ENCODE assay signal across 13 cellular contexts in genomic region chr6:96014846-96015245, GRCh38. TPM values are rescaled to one million over a fixed set of nuclear protein-coding genes. Genes with fewer than 3 reads are reported as not detected.
DNase-seq lines count a peak whose midpoint lies in the region; ATAC-seq and TF ChIP-seq lines count a peak whose summit lies in the region.
"Had no signal": no experiment of that assay in that cellular context is flagged by ENCODE, and none has a peak within 500 bp of the region (broad histone marks: within the 10 kb centered on the region; RNA-seq: fewer than 3 reads in every experiment).

No MANE protein-coding gene starts in this region.

- H3K36me3 ChIP-seq in H7 (replicated peaks; ENCODE audit: control insufficient read depth, insufficient read depth, low read length): no peaks in the 10 kb centered on the region
- H3K36me3 ChIP-seq in neuronal stem cell (replicated peaks in 1 of 2; ENCODE audit: control insufficient read depth in 2 of 2, insufficient read depth in 2 of 2, low read length in 2 of 2): no peaks in the 10 kb centered on the region

- H3K4me3 Mint-ChIP-seq in activated CD4-positive, alpha-beta memory T cell treated with anti-CD3 and anti-CD28 coated beads, Interleukin-2, amount 10 ng/mL, durations not matched to agents 7 days and 5 days: no peak overlapping the region
- H3K4me3 Mint-ChIP-seq: activated naive CD8-positive, alpha-beta T cell; stimulated activated naive CD8-positive, alpha-beta T cell treated with anti-CD3 and anti-CD28 coated beads, Interleukin-15, Interleukin-2, amounts not matched to agents 100 ng/mL and 50 ng/mL, for 24 hours had no signal

- H3K4me1 ChIP-seq in neuronal stem cell (ENCODE audit: control insufficient read depth in 2 of 2, insufficient read depth in 1 of 2, low read depth in 1 of 2, low read length in 2 of 2): peaks cover 0 to 3% of the 10 kb centered on the region in 2 donors

- H3K9me3 ChIP-seq in neuronal stem cell (replicated peaks in 1 of 2; ENCODE audit: control insufficient read depth in 2 of 2, insufficient read depth in 1 of 2, low read depth in 1 of 2, low read length in 2 of 2): no peaks in the 10 kb centered on the region

- no peak overlapping the region for H2AK5ac ChIP-seq in neuronal stem cell (ENCODE audit: low read depth, low read length)

- no peak overlapping the region for H2BK120ac ChIP-seq in neuronal stem cell (ENCODE audit: low read depth, low read length)

- CTCF ChIA-PET in activated CD4-positive, alpha-beta memory T cell treated with anti-CD3 and anti-CD28 coated beads, Interleukin-2, amount 10 ng/mL, durations not matched to agents 7 days and 5 days (lab: Charles Lee): no interaction called here

- POLR2A ChIA-PET in activated CD4-positive, alpha-beta memory T cell treated with anti-CD3 and anti-CD28 coated beads, Interleukin-2, amount 10 ng/mL, durations not matched to agents 7 days and 5 days (lab: Charles Lee): no interaction called here

- peak overlapping the region; percentile 88 for H2AFZ ChIP-seq in neuronal stem cell (ENCODE audit: low read length)
- H2AFZ ChIP-seq: GM23248 had no signal

- H3K18ac ChIP-seq in neuronal stem cell (ENCODE audit: low read length): no peak overlapping the region

- WGBS in neuronal stem cell (ENCODE audit: extremely low coverage in 2 of 2, insufficient read length in 2 of 2, insufficient replicate concordance in 1 of 2), 2 donors: no CpG with 5 or more reads among the region's 11 CpGs

- H2BK5ac ChIP-seq in neuronal stem cell (ENCODE audit: low read length): no peak overlapping the region

- no peak overlapping the region for H4K8ac ChIP-seq in neuronal stem cell (ENCODE audit: low read depth, low read length)

- H3K4me2 ChIP-seq in neuronal stem cell (ENCODE audit: insufficient read depth, low read length, poor library complexity, severe bottlenecking): peak overlapping the region; percentile 80

- DNase-seq in H7 (no peak), NCI-H524 (lab: John Stamatoyannopoulos, UW) (peak; percentile 18 to 48), epithelial cell of proximal tubule (ENCODE audit: low read depth) (no peak), neuronal stem cell (ENCODE audit: low spot score) (no peak)
- no peak for DNase-seq in activated CD4-positive, alpha-beta memory T cell treated with anti-CD3 and anti-CD28 coated beads, Interleukin-2, amount 10 ng/mL, durations not matched to agents 7 days and 5 days
- DNase-seq in activated CD4-positive, alpha-beta T cell treated with anti-CD3 and anti-CD28 coated beads for 4 hours: no peak
- DNase-seq: GM23248, T-helper 9 cell had no signal

- no peaks in the 10 kb centered on the region for H3K9me3 Mint-ChIP-seq in activated CD4-positive, alpha-beta memory T cell treated with anti-CD3 and anti-CD28 coated beads, Interleukin-2, amount 10 ng/mL, durations not matched to agents 7 days and 5 days
- H3K9me3 Mint-ChIP-seq: stimulated activated naive CD8-positive, alpha-beta T cell treated with anti-CD3 and anti-CD28 coated beads, Interleukin-15, Interleukin-2, amounts not matched to agents 100 ng/mL and 50 ng/mL, for 24 hours had no signal

- TF ChIP-seq CTCF in epithelial cell of proximal tubule (conservative IDR thresholded peaks at IDR 0.05; ENCODE audit: low read depth, low read length): no peak

- peaks cover 1% of the 10 kb centered on the region for H3K79me1 ChIP-seq in neuronal stem cell (ENCODE audit: low read depth, low read length)

- no peak overlapping the region for H3K23ac ChIP-seq in neuronal stem cell (ENCODE audit: low read depth, low read length, poor library complexity)

- H3K27ac Mint-ChIP-seq in activated CD4-positive, alpha-beta memory T cell treated with anti-CD3 and anti-CD28 coated beads, Interleukin-2, amount 10 ng/mL, durations not matched to agents 7 days and 5 days: no peak overlapping the region
- H3K27ac Mint-ChIP-seq: activated naive CD8-positive, alpha-beta T cell; stimulated activated naive CD8-positive, alpha-beta T cell treated with anti-CD3 and anti-CD28 coated beads, Interleukin-15, Interleukin-2, amounts not matched to agents 100 ng/mL and 50 ng/mL, for 24 hours had no signal

- H3K9ac ChIP-seq in neuronal stem cell (ENCODE audit: low read depth, low read length, poor library complexity): no peak overlapping the region
- H3K9ac ChIP-seq: GM23248 had no signal

- H2BK12ac ChIP-seq in neuronal stem cell (ENCODE audit: low read length): no peak overlapping the region

- no peaks in the 10 kb centered on the region for H3K36me3 Mint-ChIP-seq in activated CD4-positive, alpha-beta memory T cell treated with anti-CD3 and anti-CD28 coated beads, Interleukin-2, amount 10 ng/mL, durations not matched to agents 7 days and 5 days (ENCODE audit: low read depth)
- H3K36me3 Mint-ChIP-seq: activated naive CD8-positive, alpha-beta T cell had no signal

- H4K91ac ChIP-seq in neuronal stem cell (ENCODE audit: low read depth, low read length, poor library complexity): no peak overlapping the region

- H3K27me3 Mint-ChIP-seq in activated CD4-positive, alpha-beta memory T cell treated with anti-CD3 and anti-CD28 coated beads, Interleukin-2, amount 10 ng/mL, durations not matched to agents 7 days and 5 days: peaks cover 23% of the 10 kb centered on the region

- no peak for ATAC-seq in HG03460 (IDR thresholded peaks at IDR 0.05; ENCODE audit: unreplicated experiment)

- peak overlapping the region; percentile 89 for H3K27ac ChIP-seq in neuronal stem cell (replicated peaks; ENCODE audit: low read length)
- H3K27ac ChIP-seq: GM23248 had no signal

- peak overlapping the region; percentile 64 for H3K4me3 ChIP-seq in H7 (ENCODE audit: insufficient read depth, low read depth, low read length)
- H3K4me3 ChIP-seq in epithelial cell of proximal tubule (ENCODE audit: low read depth, low read length): peak overlapping the region; percentile 37
- H3K4me3 ChIP-seq in neuronal stem cell (ENCODE audit: low read length in 2 of 2): peak overlapping the region; percentile 52 to 83
- H3K4me3 ChIP-seq: GM23248 had no signal

- no peak overlapping the region for H2BK15ac ChIP-seq in neuronal stem cell (ENCODE audit: low read length)

- no peaks in the 10 kb centered on the region for H3K4me1 Mint-ChIP-seq in activated CD4-positive, alpha-beta memory T cell treated with anti-CD3 and anti-CD28 coated beads, Interleukin-2, amount 10 ng/mL, durations not matched to agents 7 days and 5 days

- no peak overlapping the region for H3K4ac ChIP-seq in neuronal stem cell (ENCODE audit: low read length)

- no peak overlapping the region for H3K14ac ChIP-seq in neuronal stem cell (ENCODE audit: low read length)

- H3K27me3 ChIP-seq in H7 (ENCODE audit: control insufficient read depth, insufficient read depth, low read length) (peaks cover 24% of the 10 kb centered on the region), neuronal stem cell (ENCODE audit: control insufficient read depth in 3 of 3, insufficient read depth in 3 of 3, low read depth in 1 of 3, low read length in 3 of 3) (peaks cover 0 to 26% (median 0%) of the 10 kb centered on the region in 3 experiments)

RNA-seq across cellular contexts. Expression of gene FUT9, which starts 0.9 kb away (rescaled TPM):
- 0.18 and 0.28 TPM in 2 replicates for total RNA-seq in H7 (2014; rRNA removed; shearing (Covaris generic))
- total RNA-seq in epithelial cell of proximal tubule: 0.46 and 0.58 TPM in 2 replicates
- 3.4 TPM for polyA plus RNA-seq in neuronal stem cell (2013, experiment 1 of 2)
- 3.5 TPM for polyA plus RNA-seq in neuronal stem cell (2013, experiment 2 of 2)
- total RNA-seq in activated CD4-positive, alpha-beta memory T cell treated with anti-CD3 and anti-CD28 coated beads, Interleukin-2, amount 10 ng/mL, durations not matched to agents 7 days and 5 days: not detected
- total RNA-seq: fibroblast of villous mesenchyme, GM23248, liver had no signal
- polyA plus RNA-seq: GM23248, liver had no signal

Comparison
In these comparisons a context has a peak if more than half of its experiments do, and no peak if none do; other contexts are left out.
1. DNase-seq: peak in NCI-H524 (2 of 2); none in H7 (single experiment), epithelial cell of proximal tubule (single experiment), neuronal stem cell (single experiment), activated CD4-positive, alpha-beta memory T cell treated with anti-CD3 and anti-CD28 coated beads, Interleukin-2, amount 10 ng/mL, durations not matched to agents 7 days and 5 days (single experiment) and activated CD4-positive, alpha-beta T cell treated with anti-CD3 and anti-CD28 coated beads for 4 hours (0 of 2).
2. Peak in every context shown above with its lines, with median percentiles within 50 percentile points of each other: H3K4me3 ChIP-seq.